ENCODE assay signal across 8 cellular contexts in genomic region chr10:30534465-30535144, GRCh38.
A peak's percentile ranks its signal among the peaks of the same experiment; 100 is the strongest.
DNase-seq lines count a peak whose midpoint lies in the region; ATAC-seq and TF ChIP-seq lines count a peak whose summit lies in the region.

No MANE protein-coding gene starts in this region.

- TF ChIP-seq POLR2A in suprapubic skin (IDR thresholded peaks at IDR 0.05) = no peak

- BruUV-seq in Panc1 (replicated peaks; lab: Mats Ljungman, UMichigan) = no TSS peak

- CTCF ChIA-PET in Panc1 (lab: Charles Lee) = interaction anchor here (0.6 kb wide), 1 partner anchor 150 kb away, joined by 3 read pairs; no protein-coding TSS in a partner anchor

- ATAC-seq in HG03439 (IDR thresholded peaks at IDR 0.05; ENCODE audit: unreplicated experiment) (peak; percentile 56), Panc1 (peak; percentile 68; the same call in 1 of the 2 replicates), GM19328 (IDR thresholded peaks at IDR 0.05; ENCODE audit: unreplicated experiment) (no peak)

- H3K4me3 Mint-ChIP-seq in activated T-helper 1 cell treated with anti-CD3 and anti-CD28 coated beads, Interleukin-12 subunit alpha, Interleukin-12 subunit beta, Interleukin-2, Interleukin-4 antibody, amounts not matched to agents 30 ng/mL and 10 ng/mL and 1 ng/mL, durations not matched to agents 14 hours and 24 hours and 36 hours = no peak overlapping the region

- H3K27me3 ChIP-seq in Panc1 (ENCODE audit: control insufficient read depth, insufficient read depth, low read length) = no peaks in the 10 kb centered on the region
- no peaks in the 10 kb centered on the region for H3K27me3 ChIP-seq in neutrophil
- no peaks in the 10 kb centered on the region for H3K27me3 ChIP-seq in suprapubic skin

- TF ChIP-seq CTCF in Panc1 (IDR thresholded peaks at IDR 0.05) (peak; percentile 80), fibroblast of the aortic adventitia (IDR thresholded peaks at IDR 0.05; ENCODE audit: insufficient read depth, low read length) (peak; percentile 79), neutrophil (IDR thresholded peaks at IDR 0.05) (peak; percentile 92), suprapubic skin (IDR thresholded peaks at IDR 0.05) (peak; percentile 85 to 87)

- WGBS in suprapubic skin = 30% methylated on average over 19 of the region's 20 CpGs

- no peak for TF ChIP-seq EP300 in suprapubic skin (IDR thresholded peaks at IDR 0.05)

- no peak overlapping the region for H3K4me3 ChIP-seq in Panc1 (ENCODE audit: low read depth in 2 of 2, low read length in 2 of 2)
- no peak overlapping the region for H3K4me3 ChIP-seq in fibroblast of the aortic adventitia (ENCODE audit: low read depth, low read length)
- H3K4me3 ChIP-seq in neutrophil (ENCODE audit: low read depth in 1 of 2, low read length in 1 of 2) = no peak overlapping the region
- no peak overlapping the region for H3K4me3 ChIP-seq in suprapubic skin

- H3K27ac ChIP-seq in Panc1 (ENCODE audit: low read length) = no peak overlapping the region
- no peak overlapping the region for H3K27ac ChIP-seq in neutrophil
- no peak overlapping the region for H3K27ac ChIP-seq in suprapubic skin

- H3K36me3 Mint-ChIP-seq in activated T-helper 1 cell treated with anti-CD3 and anti-CD28 coated beads, Interleukin-12 subunit alpha, Interleukin-12 subunit beta, Interleukin-2, Interleukin-4 antibody, amounts not matched to agents 30 ng/mL and 10 ng/mL and 1 ng/mL, durations not matched to agents 14 hours and 24 hours and 36 hours (ENCODE audit: low read depth) = peaks cover 1% of the 10 kb centered on the region

- H3K4me1 ChIP-seq in Panc1 (ENCODE audit: control insufficient read depth, insufficient read depth, low read length) (no peaks in the 10 kb centered on the region), neutrophil (ENCODE audit: control insufficient read depth in 1 of 2, insufficient read depth in 1 of 2, low read depth in 1 of 2, low read length in 1 of 2) (peaks cover 49 to 60% of the 10 kb centered on the region in 2 experiments), suprapubic skin (peaks cover 12% of the 10 kb centered on the region)

- peak overlapping the region; percentile 2 for H3K27ac Mint-ChIP-seq in activated T-helper 1 cell treated with anti-CD3 and anti-CD28 coated beads, Interleukin-12 subunit alpha, Interleukin-12 subunit beta, Interleukin-2, Interleukin-4 antibody, amounts not matched to agents 30 ng/mL and 10 ng/mL and 1 ng/mL, durations not matched to agents 14 hours and 24 hours and 36 hours

- in situ Hi-C loops in Panc1 (cut with HindIII; ENCODE audit: low pct_unique_long_range_greater_than_20kb, low sequenced_read_pairs) = no loop called here

- no peaks in the 10 kb centered on the region for H3K9me3 Mint-ChIP-seq in activated T-helper 1 cell treated with anti-CD3 and anti-CD28 coated beads, Interleukin-12 subunit alpha, Interleukin-12 subunit beta, Interleukin-2, Interleukin-4 antibody, amounts not matched to agents 30 ng/mL and 10 ng/mL and 1 ng/mL, durations not matched to agents 14 hours and 24 hours and 36 hours

- DNase-seq in EH (ENCODE audit: low read depth) = peak; percentile 74
- DNase-seq in Panc1 (ENCODE audit: low read depth, low spot score) = peak; percentile 18
- DNase-seq in activated T-helper 1 cell treated with anti-CD3 and anti-CD28 coated beads, Interleukin-12 subunit alpha, Interleukin-12 subunit beta, Interleukin-2, Interleukin-4 antibody, amounts not matched to agents 30 ng/mL and 10 ng/mL and 1 ng/mL, durations not matched to agents 14 hours and 24 hours and 36 hours (ENCODE audit: low spot score) = peak; percentile 58
- DNase-seq in fibroblast of the aortic adventitia (ENCODE audit: low read depth) = peak; percentile 86
- DNase-seq in suprapubic skin (ENCODE audit: low spot score in 2 of 2) = peak; percentile 78 to 83

- intact Hi-C loops in Panc1 (cut with micrococcal nuclease; ENCODE audit: unreplicated experiment) = loop anchor here (1.0 kb wide), 1 partner anchor 142 kb away; no protein-coding TSS in a partner anchor
- intact Hi-C loops in activated T-helper 1 cell treated with anti-CD3 and anti-CD28 coated beads, Interleukin-12 subunit alpha, Interleukin-12 subunit beta, Interleukin-2, Interleukin-4 antibody, amounts not matched to agents 30 ng/mL and 10 ng/mL and 1 ng/mL, durations not matched to agents 14 hours and 24 hours and 36 hours (cut with micrococcal nuclease) = loop anchor here (1.0 to 5.0 kb wide), 6 partner anchors 57 to 536 kb away; partner anchors contain the start of gene MTPAP

- peaks cover 49% of the 10 kb centered on the region for H3K4me1 Mint-ChIP-seq in activated T-helper 1 cell treated with anti-CD3 and anti-CD28 coated beads, Interleukin-12 subunit alpha, Interleukin-12 subunit beta, Interleukin-2, Interleukin-4 antibody, amounts not matched to agents 30 ng/mL and 10 ng/mL and 1 ng/mL, durations not matched to agents 14 hours and 24 hours and 36 hours (ENCODE audit: low read depth)

- H3K27me3 Mint-ChIP-seq in activated T-helper 1 cell treated with anti-CD3 and anti-CD28 coated beads, Interleukin-12 subunit alpha, Interleukin-12 subunit beta, Interleukin-2, Interleukin-4 antibody, amounts not matched to agents 30 ng/mL and 10 ng/mL and 1 ng/mL, durations not matched to agents 14 hours and 24 hours and 36 hours (ENCODE audit: insufficient read depth) = no peaks in the 10 kb centered on the region

- POLR2A ChIA-PET in Panc1 (lab: Charles Lee) = no interaction called here

- H3K9me3 ChIP-seq in Panc1 (ENCODE audit: control insufficient read depth, insufficient read depth, low read depth, low read length) = no peaks in the 10 kb centered on the region
- no peaks in the 10 kb centered on the region for H3K9me3 ChIP-seq in neutrophil
- H3K9me3 ChIP-seq in suprapubic skin = no peaks in the 10 kb centered on the region

- H3K36me3 ChIP-seq in Panc1 (ENCODE audit: control insufficient read depth, insufficient read depth, low read length) = no peaks in the 10 kb centered on the region
- H3K36me3 ChIP-seq in neutrophil = no peaks in the 10 kb centered on the region
- H3K36me3 ChIP-seq in suprapubic skin = no peaks in the 10 kb centered on the region

Comparison
In these comparisons a context has a peak if more than half of its experiments do, and no peak if none do; other contexts are left out.
1. DNase-seq: peak in every context shown above with its lines; median percentile 86 in fibroblast of the aortic adventitia; 80 in suprapubic skin; 74 in EH; 58 in activated T-helper 1 cell treated with anti-CD3 and anti-CD28 coated beads, Interleukin-12 subunit alpha, Interleukin-12 subunit beta, Interleukin-2, Interleukin-4 antibody, amounts not matched to agents 30 ng/mL and 10 ng/mL and 1 ng/mL, durations not matched to agents 14 hours and 24 hours and 36 hours; 18 in Panc1.